Comparison of ENCODE assay signal across 10 cellular contexts in the genomic region with DNA sequence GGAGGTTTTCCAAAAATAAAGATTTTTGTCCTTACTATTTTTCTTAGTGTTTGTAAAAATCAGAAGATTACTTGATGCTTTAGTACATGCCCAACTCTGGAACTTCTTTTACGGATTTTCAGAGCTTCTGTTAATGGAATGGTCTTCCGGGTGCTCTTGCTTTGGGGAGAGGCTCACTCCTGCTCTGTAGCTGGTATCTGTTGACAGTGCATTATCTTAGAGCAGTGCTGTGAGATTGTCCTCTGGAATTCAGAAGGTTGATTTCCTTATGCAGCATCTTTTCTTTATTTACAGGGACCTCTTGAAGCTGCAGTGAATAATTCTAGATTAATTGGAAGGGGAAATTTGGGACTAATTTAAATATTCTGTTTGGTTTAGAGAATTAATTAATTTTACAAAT. TPM values are rescaled to one million over a fixed set of nuclear protein-coding genes. Genes with fewer than 3 reads are reported as not detected.
DNase-seq lines count a peak whose midpoint lies in the region; ATAC-seq and TF ChIP-seq lines count a peak whose summit lies in the region.
"Had no signal": no experiment of that assay in that cellular context is flagged by ENCODE, and none has a peak within 500 bp of the region (broad histone marks: within the 10 kb centered on the region; RNA-seq: fewer than 3 reads in every experiment).

No MANE protein-coding gene starts in this region.

- peak overlapping the region; percentile 98 for H3K27ac Mint-ChIP-seq in activated CD4-positive, alpha-beta T cell treated with anti-CD3 and anti-CD28 coated beads, Interleukin-2, amount 10 ng/mL, durations not matched to agents 24 days and 14 days
- H3K27ac Mint-ChIP-seq in brain = peak overlapping the region in 3 of 5 experiments; percentile 30 to 67 (median 62)

- peaks cover 4% of the 10 kb centered on the region for H3K9me3 Mint-ChIP-seq in activated CD4-positive, alpha-beta T cell treated with anti-CD3 and anti-CD28 coated beads, Interleukin-2, amount 10 ng/mL, durations not matched to agents 24 days and 14 days
- peaks cover 0 to 6% (median 0%) of the 10 kb centered on the region in 5 experiments for H3K9me3 Mint-ChIP-seq in brain

- no peak for ATAC-seq in GM18870 (IDR thresholded peaks at IDR 0.05; ENCODE audit: unreplicated experiment)

- H3K9me3 ChIP-seq in Karpas-422 (ENCODE audit: low read length) (no peaks in the 10 kb centered on the region), neutrophil (no peaks in the 10 kb centered on the region)

- H3K36me3 Mint-ChIP-seq in activated CD4-positive, alpha-beta T cell treated with anti-CD3 and anti-CD28 coated beads, Interleukin-2, amount 10 ng/mL, durations not matched to agents 24 days and 14 days (ENCODE audit: low read depth) = peaks cover 13% of the 10 kb centered on the region
- H3K36me3 Mint-ChIP-seq in brain = peaks cover 5% of the 10 kb centered on the region

- no peak for TF ChIP-seq CTCF in brain (conservative IDR thresholded peaks at IDR 0.05)
- no peak for TF ChIP-seq CTCF in neutrophil (IDR thresholded peaks at IDR 0.05)

- H3K36me3 ChIP-seq in Karpas-422 (ENCODE audit: insufficient read depth, low read length) (peaks cover 34% of the 10 kb centered on the region), neutrophil (no peaks in the 10 kb centered on the region)

- DNase-seq in activated CD4-positive, alpha-beta T cell treated with anti-CD3 and anti-CD28 coated beads, Interleukin-2, amount 10 ng/mL, durations not matched to agents 24 days and 14 days = no peak
- no peak for DNase-seq in activated CD4-positive, alpha-beta T cell treated with anti-CD3 and anti-CD28 coated beads, Interleukin-2, amount 50 U/mL, for 4 hours
- DNase-seq in Karpas-422 = no peak
- DNase-seq in germinal center (ENCODE audit: low spot score) = no peak
- DNase-seq in middle frontal gyrus (ENCODE audit: extremely low spot score, low spot score) = no peak
- DNase-seq: DMS53; stimulated activated CD4-positive, alpha-beta T cell treated with anti-CD3 and anti-CD28 coated beads, Interleukin-12 subunit alpha, Interleukin-12 subunit beta, amount 100 ng/mL, for 4 hours had no signal

- H2AFZ ChIP-seq in Karpas-422 (ENCODE audit: low read length) = no peak overlapping the region

- H3K27me3 Mint-ChIP-seq in activated CD4-positive, alpha-beta T cell treated with anti-CD3 and anti-CD28 coated beads, Interleukin-2, amount 10 ng/mL, durations not matched to agents 24 days and 14 days = no peaks in the 10 kb centered on the region
- H3K27me3 Mint-ChIP-seq in brain = peaks cover 10% of the 10 kb centered on the region

- peaks cover 92% of the 10 kb centered on the region for H3K79me2 ChIP-seq in Karpas-422 (ENCODE audit: low read length)

- H3K27ac ChIP-seq in Karpas-422 (ENCODE audit: low read length) = peak overlapping the region; percentile 93
- peak overlapping the region; percentile 2 for H3K27ac ChIP-seq in neutrophil

- peak overlapping the region; percentile 74 for H3K4me3 Mint-ChIP-seq in activated CD4-positive, alpha-beta T cell treated with anti-CD3 and anti-CD28 coated beads, Interleukin-2, amount 10 ng/mL, durations not matched to agents 24 days and 14 days
- H3K4me3 Mint-ChIP-seq in brain = peak overlapping the region in 4 of 5 experiments; percentile 90 to 99 (median 95)

- peak overlapping the region; percentile 93 for H3K9ac ChIP-seq in Karpas-422 (ENCODE audit: low read length)

- H3K4me2 ChIP-seq in Karpas-422 (ENCODE audit: low read depth, low read length, poor library complexity, severe bottlenecking) = peak overlapping the region; percentile 93

- H3K4me3 ChIP-seq in Karpas-422 (ENCODE audit: low read length) (peak overlapping the region; percentile 86), neutrophil (ENCODE audit: low read depth in 1 of 2, low read length in 1 of 2) (no peak overlapping the region)

- H3K4me1 Mint-ChIP-seq in activated CD4-positive, alpha-beta T cell treated with anti-CD3 and anti-CD28 coated beads, Interleukin-2, amount 10 ng/mL, durations not matched to agents 24 days and 14 days = peaks cover 77% of the 10 kb centered on the region
- H3K4me1 Mint-ChIP-seq in brain = peaks cover 85% of the 10 kb centered on the region

- H3K9me2 ChIP-seq in Karpas-422 (replicated peaks; ENCODE audit: insufficient read depth, low read length) = no peaks in the 10 kb centered on the region

- H3K27me3 ChIP-seq in Karpas-422 (ENCODE audit: low read length) (no peaks in the 10 kb centered on the region), neutrophil (no peaks in the 10 kb centered on the region)

- H3K4me1 ChIP-seq in Karpas-422 (ENCODE audit: low read length) (peaks cover 76% of the 10 kb centered on the region), neutrophil (ENCODE audit: control insufficient read depth in 1 of 2, insufficient read depth in 1 of 2, low read depth in 1 of 2, low read length in 1 of 2) (peaks cover 42 to 65% of the 10 kb centered on the region in 2 experiments)

- peaks cover 59% of the 10 kb centered on the region; the same call in 1 of the 2 replicates for H4K20me1 ChIP-seq in Karpas-422 (ENCODE audit: insufficient read depth, low read depth, low read length)

- intact Hi-C loops in activated CD4-positive, alpha-beta T cell treated with anti-CD3 and anti-CD28 coated beads, Interleukin-2, amount 10 ng/mL, durations not matched to agents 24 days and 14 days (cut with micrococcal nuclease) = loop anchor here (10.0 kb wide), 1 partner anchor 569 kb away; no protein-coding TSS in a partner anchor

RNA-seq across cellular contexts. Expression of a gene that starts 4.6 kb away (rescaled TPM):
- total RNA-seq in activated CD4-positive, alpha-beta T cell treated with anti-CD3 and anti-CD28 coated beads, Interleukin-2, amount 10 ng/mL, durations not matched to agents 24 days and 14 days = 46.8 and 52.5 TPM in 2 replicates
- total RNA-seq in Karpas-422 (2014; rRNA removed; shearing (Covaris generic); ENCODE audit: low replicate concordance) = 200 and 267 TPM in 2 replicates
- 93.5 TPM for polyA plus RNA-seq in brain (ENCODE audit: insufficient read depth, low read depth, low replicate concordance)
